ENCODE assay signal across 16 cellular contexts in genomic region chr17:81125573-81126081, GRCh38. TPM values are rescaled to one million over a fixed set of nuclear protein-coding genes. Genes with fewer than 3 reads are reported as not detected.
DNase-seq lines count a peak whose midpoint lies in the region; ATAC-seq and TF ChIP-seq lines count a peak whose summit lies in the region.
"Had no signal": no experiment of that assay in that cellular context is flagged by ENCODE, and none has a peak within 500 bp of the region (broad histone marks: within the 10 kb centered on the region; RNA-seq: fewer than 3 reads in every experiment).

No MANE protein-coding gene starts in this region.

- H2AFZ ChIP-seq in H9 (ENCODE audit: low read length) = no peak overlapping the region

- H3K56ac ChIP-seq in H9 (ENCODE audit: insufficient read length, low read depth, low read length) = no peak overlapping the region

- intact Hi-C loops in mucosa of descending colon (cut with DNase I, micrococcal nuclease) = no loop called here

- no peak overlapping the region for H2AK5ac ChIP-seq in H9 (ENCODE audit: insufficient read length, low read length)

- H3K27ac Mint-ChIP-seq in H9 = no peak overlapping the region
- no peak overlapping the region for H3K27ac Mint-ChIP-seq in stimulated activated naive B cell treated with anti-CD40 and anti-IgM and Interleukin-4, amounts not matched to agents 10 μg/mL and 1 μg/mL and 100 μg/mL, for 72 hours
- H3K27ac Mint-ChIP-seq: activated naive CD4-positive, alpha-beta T cell treated with anti-CD3 and anti-CD28 coated beads, Interleukin-2, amount 50 U/mL, for 72 hours; stimulated activated naive CD8-positive, alpha-beta T cell treated with anti-CD3 and anti-CD28 coated beads, Interleukin-15, Interleukin-2, amounts not matched to agents 100 ng/mL and 50 ng/mL, for 24 hours; T-helper 1 cell treated with Interleukin-12 subunit alpha and Interleukin-12 subunit beta and Interleukin-4 antibody, amounts not matched to agents 30 μg/mL and 1 μg/mL, for 36 hours had no signal

- H3K27me3 Mint-ChIP-seq in H9 (ENCODE audit: low read depth) = no peaks in the 10 kb centered on the region
- H3K27me3 Mint-ChIP-seq in stimulated activated naive B cell treated with anti-CD40 and anti-IgM and Interleukin-4, amounts not matched to agents 10 μg/mL and 1 μg/mL and 100 μg/mL, for 72 hours = no peaks in the 10 kb centered on the region
- H3K27me3 Mint-ChIP-seq: stimulated activated naive CD8-positive, alpha-beta T cell treated with anti-CD3 and anti-CD28 coated beads, Interleukin-15, Interleukin-2, amounts not matched to agents 100 ng/mL and 50 ng/mL, for 24 hours had no signal

- H3K27me3 ChIP-seq in H9 (ENCODE audit: insufficient read depth, low read length) = no peaks in the 10 kb centered on the region

- H3K18ac ChIP-seq in H9 (ENCODE audit: insufficient read length, low read depth, low read length) = no peak overlapping the region

- H2BK15ac ChIP-seq in H9 (ENCODE audit: low read depth, low read length) = 0 out of 2 replicates have a peak overlapping the region, but pooled peaks have one; percentile 57

- H3K27ac ChIP-seq in H9 (ENCODE audit: insufficient read length, low read depth, low read length) (no peak overlapping the region), RWPE1 (peak overlapping the region; percentile 18; the same call in 1 of the 2 replicates)

- no peak overlapping the region for H3K9ac ChIP-seq in H9 (ENCODE audit: extremely low read depth, insufficient read length, low read length)

- CTCF ChIA-PET in RWPE1 (lab: Yijun Ruan, JAX) = no interaction called here

- ATAC-seq in mucosa of descending colon = no peak
- ATAC-seq in stimulated activated naive B cell treated with anti-CD40 and anti-IgM and Interleukin-4, amounts not matched to agents 10 μg/mL and 1 μg/mL and 100 μg/mL, for 72 hours (replicated peaks) = no peak
- ATAC-seq: activated naive CD4-positive, alpha-beta T cell treated with anti-CD3 and anti-CD28 coated beads, Interleukin-2, amount 50 U/mL, for 72 hours had no signal

- no peaks in the 10 kb centered on the region for H3K9me3 Mint-ChIP-seq in H9
- H3K9me3 Mint-ChIP-seq in stimulated activated naive B cell treated with anti-CD40 and anti-IgM and Interleukin-4, amounts not matched to agents 10 μg/mL and 1 μg/mL and 100 μg/mL, for 72 hours = no peaks in the 10 kb centered on the region
- H3K9me3 Mint-ChIP-seq: activated naive CD4-positive, alpha-beta T cell treated with anti-CD3 and anti-CD28 coated beads, Interleukin-2, amount 50 U/mL, for 72 hours; stimulated activated naive CD8-positive, alpha-beta T cell treated with anti-CD3 and anti-CD28 coated beads, Interleukin-15, Interleukin-2, amounts not matched to agents 100 ng/mL and 50 ng/mL, for 24 hours; T-helper 1 cell treated with Interleukin-12 subunit alpha and Interleukin-12 subunit beta and Interleukin-4 antibody, amounts not matched to agents 30 μg/mL and 1 μg/mL, for 36 hours had no signal

- H3K4ac ChIP-seq in H9 (ENCODE audit: low read depth, low read length) = no peak overlapping the region

- no peak overlapping the region for H3K14ac ChIP-seq in H9 (ENCODE audit: insufficient read depth, low read length)

- no peak overlapping the region for H3K23ac ChIP-seq in H9 (ENCODE audit: insufficient read length, low read depth, low read length)

- no peak overlapping the region for H3K4me3 ChIP-seq in mucosa of descending colon

- no peak overlapping the region for H2BK12ac ChIP-seq in H9 (ENCODE audit: insufficient read length, low read depth, low read length)

- no peaks in the 10 kb centered on the region for H4K20me1 ChIP-seq in H9 (ENCODE audit: control insufficient read depth, insufficient read depth, insufficient read length)

- no peak overlapping the region for H2BK20ac ChIP-seq in H9 (ENCODE audit: low read depth, low read length, poor library complexity, severe bottlenecking)

- no peak overlapping the region for H4K8ac ChIP-seq in H9 (replicated peaks; ENCODE audit: insufficient read length, low read depth, low read length)

- TF ChIP-seq CTCF in H9 (conservative IDR thresholded peaks at IDR 0.05) (no peak), RWPE1 (conservative IDR thresholded peaks at IDR 0.05; ENCODE audit: low read depth) (no peak), mucosa of descending colon (IDR thresholded peaks at IDR 0.05) (no peak)

- in situ Hi-C loops in ACHN (cut with HindIII; ENCODE audit: low pct_ligation_motif_present, low pct_unique_long_range_greater_than_20kb, low sequenced_read_pairs) = no loop called here

- peaks cover 0 to 8% of the 10 kb centered on the region in 2 experiments; a peak in 2 of 4 replicates for H3K4me1 Mint-ChIP-seq in H9
- H3K4me1 Mint-ChIP-seq in stimulated activated naive B cell treated with anti-CD40 and anti-IgM and Interleukin-4, amounts not matched to agents 10 μg/mL and 1 μg/mL and 100 μg/mL, for 72 hours = no peaks in the 10 kb centered on the region

- no peaks in the 10 kb centered on the region for H3K79me2 ChIP-seq in H9 (ENCODE audit: insufficient read depth, low read length)

- POLR2A ChIA-PET in RWPE1 (lab: Yijun Ruan, JAX; ENCODE audit: low non-redundant PET) = no interaction called here

- no peak overlapping the region for H2BK120ac ChIP-seq in H9 (ENCODE audit: low read depth, low read length, poor library complexity, severe bottlenecking)

- H3K23me2 ChIP-seq in H9 (ENCODE audit: insufficient read length, low read depth, low read length, poor library complexity, severe bottlenecking) = no peaks in the 10 kb centered on the region

- H3K4me2 ChIP-seq in H9 (ENCODE audit: insufficient read depth, insufficient read length, low read length) = no peak overlapping the region

- H4K5ac ChIP-seq in H9 (ENCODE audit: insufficient read length, low read depth, low read length) = no peak overlapping the region

- H3K79me1 ChIP-seq in H9 (ENCODE audit: insufficient read depth, low read depth, low read length, poor library complexity, severe bottlenecking) = no peaks in the 10 kb centered on the region

- H3K36me3 ChIP-seq in mucosa of descending colon (ENCODE audit: low read depth) = no peaks in the 10 kb centered on the region

- H3K4me1 ChIP-seq in H9 (ENCODE audit: insufficient read depth, low read length) (no peaks in the 10 kb centered on the region), mucosa of descending colon (ENCODE audit: low read depth) (no peaks in the 10 kb centered on the region)

- no peak overlapping the region for H3K4me3 Mint-ChIP-seq in H9
- H3K4me3 Mint-ChIP-seq in stimulated activated naive B cell treated with anti-CD40 and anti-IgM and Interleukin-4, amounts not matched to agents 10 μg/mL and 1 μg/mL and 100 μg/mL, for 72 hours = no peak overlapping the region
- H3K4me3 Mint-ChIP-seq: stimulated activated naive CD8-positive, alpha-beta T cell treated with anti-CD3 and anti-CD28 coated beads, Interleukin-15, Interleukin-2, amounts not matched to agents 100 ng/mL and 50 ng/mL, for 24 hours; T-helper 1 cell treated with Interleukin-12 subunit alpha and Interleukin-12 subunit beta and Interleukin-4 antibody, amounts not matched to agents 30 μg/mL and 1 μg/mL, for 36 hours had no signal

- no CpG with 5 or more reads among the region's 14 CpGs for WGBS in H9 (ENCODE audit: extremely low coverage, insufficient read length, low lambda C conversion rate)

- H3K9me3 ChIP-seq in H9 (ENCODE audit: control insufficient read depth, low read depth, low read length) (no peaks in the 10 kb centered on the region), mucosa of descending colon (no peaks in the 10 kb centered on the region)

- H2BK5ac ChIP-seq in H9 (ENCODE audit: insufficient read length, low read length) = no peak overlapping the region

- H4K91ac ChIP-seq in H9 (ENCODE audit: insufficient read length, low read depth, low read length) = no peak overlapping the region

- no peak overlapping the region for H3T11ph ChIP-seq in H9 (ENCODE audit: low read length)

- no peaks in the 10 kb centered on the region for H3K36me3 Mint-ChIP-seq in H9 (ENCODE audit: insufficient read depth in 1 of 3, low read depth in 3 of 3)
- H3K36me3 Mint-ChIP-seq in stimulated activated naive B cell treated with anti-CD40 and anti-IgM and Interleukin-4, amounts not matched to agents 10 μg/mL and 1 μg/mL and 100 μg/mL, for 72 hours = no peaks in the 10 kb centered on the region
- H3K36me3 Mint-ChIP-seq: activated naive CD4-positive, alpha-beta T cell treated with anti-CD3 and anti-CD28 coated beads, Interleukin-2, amount 50 U/mL, for 72 hours had no signal

- peak; percentile 29 for DNase-seq in ACHN
- no peak for DNase-seq in H9
- no peak for DNase-seq in RWPE1 (ENCODE audit: low spot score)
- peak; percentile 4 for DNase-seq in kidney tubule cell (ENCODE audit: low spot score)
- DNase-seq in EL = no peak
- DNase-seq in mucosa of descending colon = no peak
- DNase-seq in NCI-H128 (lab: John Stamatoyannopoulos, UW; ENCODE audit: unreplicated experiment) = no peak
- no peak for DNase-seq in stimulated activated naive B cell treated with anti-CD40 and anti-IgM and Interleukin-4, amounts not matched to agents 10 μg/mL and 1 μg/mL and 100 μg/mL, for 72 hours
- DNase-seq: activated CD4-positive, alpha-beta T cell treated with anti-CD3 and anti-CD28 coated beads for 1 hour; activated CD8-positive, alpha-beta memory T cell treated with anti-CD3 and anti-CD28 coated beads, Interleukin-2, amount 50 U/mL, for 48 hours; foreskin melanocyte; mesenchymal stem cell; small intestine had no signal

RNA-seq across cellular contexts. Expression of gene PVALEF, which starts 39.7 kb away (rescaled TPM):
- not detected in 2 replicates for total RNA-seq in H9 (2021)
- total RNA-seq in mucosa of descending colon = not detected
- total RNA-seq: activated naive CD4-positive, alpha-beta T cell treated with anti-CD3 and anti-CD28 coated beads, Interleukin-2, amount 50 U/mL, for 72 hours had no signal

RNA-seq across cellular contexts. Expression of gene AATK, which starts 40.4 kb away (rescaled TPM):
- total RNA-seq in H9 (2021) = 2.3 and 2.4 TPM in 2 replicates
- 10 to 100 TPM in 2 of 3 donors, 1 to 10 TPM in 1; 9.9 to 23.8 (median 15.6) TPM for total RNA-seq in mucosa of descending colon

Comparison
In these comparisons a context has a peak if more than half of its experiments do, and no peak if none do; other contexts are left out.
1. DNase-seq: peak in ACHN (single experiment) and kidney tubule cell (single experiment); none in H9 (single experiment), RWPE1 (single experiment), EL (single experiment), mucosa of descending colon (0 of 3), NCI-H128 (single experiment) and stimulated activated naive B cell treated with anti-CD40 and anti-IgM and Interleukin-4, amounts not matched to agents 10 μg/mL and 1 μg/mL and 100 μg/mL, for 72 hours (single experiment).